In genomic region chr4:78477276-78477675, GRCh38 we compare ENCODE assay signal across 2 cellular contexts.
TF ChIP-seq lines count a peak whose summit lies in the region.

No MANE protein-coding gene starts in this region.

TF ChIP-seq in IMR-90, 13 proteins besides CTCF, POLR2A, EP300 and RAD21:
- no peak for TF ChIP-seq RFX5 (IDR thresholded peaks at IDR 0.05; ENCODE audit: low read depth, low read length)
- no peak for TF ChIP-seq CHD1 (IDR thresholded peaks at IDR 0.05; ENCODE audit: low read depth, low read length)
- TF ChIP-seq, protein P1, sequence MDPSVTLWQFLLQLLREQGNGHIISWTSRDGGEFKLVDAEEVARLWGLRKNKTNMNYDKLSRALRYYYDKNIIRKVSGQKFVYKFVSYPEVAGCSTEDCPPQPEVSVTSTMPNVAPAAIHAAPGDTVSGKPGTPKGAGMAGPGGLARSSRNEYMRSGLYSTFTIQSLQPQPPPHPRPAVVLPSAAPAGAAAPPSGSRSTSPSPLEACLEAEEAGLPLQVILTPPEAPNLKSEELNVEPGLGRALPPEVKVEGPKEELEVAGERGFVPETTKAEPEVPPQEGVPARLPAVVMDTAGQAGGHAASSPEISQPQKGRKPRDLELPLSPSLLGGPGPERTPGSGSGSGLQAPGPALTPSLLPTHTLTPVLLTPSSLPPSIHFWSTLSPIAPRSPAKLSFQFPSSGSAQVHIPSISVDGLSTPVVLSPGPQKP (IDR thresholded peaks at IDR 0.05; ENCODE audit: borderline replicate concordance, low read depth, low read length): no peak
- TF ChIP-seq FOS (IDR thresholded peaks at IDR 0.05; ENCODE audit: low read depth, low read length): 0 out of 2 replicates have a peak, but pooled peaks have one; percentile 7

TF ChIP-seq in GM23338, 12 proteins besides CTCF, POLR2A, EP300 and RAD21 (continued from another document):
- TF ChIP-seq EZH2phosphoT487 (IDR thresholded peaks at IDR 0.05; ENCODE audit: unreplicated experiment): no peak
- TF ChIP-seq, protein P2, sequence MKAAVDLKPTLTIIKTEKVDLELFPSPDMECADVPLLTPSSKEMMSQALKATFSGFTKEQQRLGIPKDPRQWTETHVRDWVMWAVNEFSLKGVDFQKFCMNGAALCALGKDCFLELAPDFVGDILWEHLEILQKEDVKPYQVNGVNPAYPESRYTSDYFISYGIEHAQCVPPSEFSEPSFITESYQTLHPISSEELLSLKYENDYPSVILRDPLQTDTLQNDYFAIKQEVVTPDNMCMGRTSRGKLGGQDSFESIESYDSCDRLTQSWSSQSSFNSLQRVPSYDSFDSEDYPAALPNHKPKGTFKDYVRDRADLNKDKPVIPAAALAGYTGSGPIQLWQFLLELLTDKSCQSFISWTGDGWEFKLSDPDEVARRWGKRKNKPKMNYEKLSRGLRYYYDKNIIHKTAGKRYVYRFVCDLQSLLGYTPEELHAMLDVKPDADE (IDR thresholded peaks at IDR 0.05): no peak
- TF ChIP-seq EZH2 (IDR thresholded peaks at IDR 0.05; ENCODE audit: low read depth, unreplicated experiment): no peak
- no peak for TF ChIP-seq ZNF331 (CRISPR knock-in tag; IDR thresholded peaks at IDR 0.05; ENCODE audit: low read depth)
- TF ChIP-seq STAT1 (IDR thresholded peaks at IDR 0.05; ENCODE audit: unreplicated experiment): no peak
- no peak for TF ChIP-seq ZNF114 (CRISPR knock-in tag; IDR thresholded peaks at IDR 0.05)
- TF ChIP-seq POLR2AphosphoS5 (IDR thresholded peaks at IDR 0.05; ENCODE audit: low read depth): no peak
- no peak for TF ChIP-seq CREB1 (CRISPR knock-in tag; IDR thresholded peaks at IDR 0.05; ENCODE audit: low read depth)
- TF ChIP-seq, protein P3, sequence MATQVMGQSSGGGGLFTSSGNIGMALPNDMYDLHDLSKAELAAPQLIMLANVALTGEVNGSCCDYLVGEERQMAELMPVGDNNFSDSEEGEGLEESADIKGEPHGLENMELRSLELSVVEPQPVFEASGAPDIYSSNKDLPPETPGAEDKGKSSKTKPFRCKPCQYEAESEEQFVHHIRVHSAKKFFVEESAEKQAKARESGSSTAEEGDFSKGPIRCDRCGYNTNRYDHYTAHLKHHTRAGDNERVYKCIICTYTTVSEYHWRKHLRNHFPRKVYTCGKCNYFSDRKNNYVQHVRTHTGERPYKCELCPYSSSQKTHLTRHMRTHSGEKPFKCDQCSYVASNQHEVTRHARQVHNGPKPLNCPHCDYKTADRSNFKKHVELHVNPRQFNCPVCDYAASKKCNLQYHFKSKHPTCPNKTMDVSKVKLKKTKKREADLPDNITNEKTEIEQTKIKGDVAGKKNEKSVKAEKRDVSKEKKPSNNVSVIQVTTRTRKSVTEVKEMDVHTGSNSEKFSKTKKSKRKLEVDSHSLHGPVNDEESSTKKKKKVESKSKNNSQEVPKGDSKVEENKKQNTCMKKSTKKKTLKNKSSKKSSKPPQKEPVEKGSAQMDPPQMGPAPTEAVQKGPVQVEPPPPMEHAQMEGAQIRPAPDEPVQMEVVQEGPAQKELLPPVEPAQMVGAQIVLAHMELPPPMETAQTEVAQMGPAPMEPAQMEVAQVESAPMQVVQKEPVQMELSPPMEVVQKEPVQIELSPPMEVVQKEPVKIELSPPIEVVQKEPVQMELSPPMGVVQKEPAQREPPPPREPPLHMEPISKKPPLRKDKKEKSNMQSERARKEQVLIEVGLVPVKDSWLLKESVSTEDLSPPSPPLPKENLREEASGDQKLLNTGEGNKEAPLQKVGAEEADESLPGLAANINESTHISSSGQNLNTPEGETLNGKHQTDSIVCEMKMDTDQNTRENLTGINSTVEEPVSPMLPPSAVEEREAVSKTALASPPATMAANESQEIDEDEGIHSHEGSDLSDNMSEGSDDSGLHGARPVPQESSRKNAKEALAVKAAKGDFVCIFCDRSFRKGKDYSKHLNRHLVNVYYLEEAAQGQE (IDR thresholded peaks at IDR 0.05; ENCODE audit: unreplicated experiment): no peak
- TF ChIP-seq JUNB (IDR thresholded peaks at IDR 0.05; ENCODE audit: unreplicated experiment): no peak
- TF ChIP-seq ZNF462 (CRISPR knock-in tag; IDR thresholded peaks at IDR 0.05): no peak
